20 cellular contexts compared by ENCODE assay signal in the genomic region with DNA sequence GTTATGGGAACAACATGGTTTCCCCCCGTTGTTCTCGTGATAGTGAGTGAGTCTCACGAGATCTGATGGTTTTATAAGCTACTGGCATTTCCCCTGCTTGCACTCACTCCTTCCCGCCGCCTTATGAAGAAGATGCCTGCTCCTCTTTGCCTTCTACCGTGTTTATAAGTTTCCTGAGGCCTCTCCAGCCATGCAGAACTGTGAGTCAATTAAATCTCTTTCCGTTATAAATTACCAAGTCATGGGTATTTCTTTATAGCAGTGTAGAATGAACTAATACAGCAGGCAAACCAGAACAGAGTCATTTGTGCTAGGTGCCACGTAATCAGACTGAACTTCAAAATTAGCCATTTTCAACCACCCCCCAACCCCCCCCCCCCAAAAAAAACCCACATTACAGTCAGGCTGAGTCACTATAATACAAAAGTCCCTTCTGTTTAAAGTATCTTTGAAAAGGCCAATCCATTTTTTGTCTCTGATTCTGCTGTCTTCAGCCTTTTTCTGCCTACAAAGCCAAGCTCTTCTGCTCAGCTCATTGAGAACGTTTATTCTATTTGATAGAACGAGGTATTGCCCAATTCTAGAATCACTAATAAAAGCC. TPM values are rescaled to one million over a fixed set of nuclear protein-coding genes. Genes with fewer than 3 reads are reported as not detected.
DNase-seq lines count a peak whose midpoint lies in the region; ATAC-seq and TF ChIP-seq lines count a peak whose summit lies in the region.
"Had no signal": no experiment of that assay in that cellular context is flagged by ENCODE, and none has a peak within 500 bp of the region (broad histone marks: within the 10 kb centered on the region; RNA-seq: fewer than 3 reads in every experiment).

No MANE protein-coding gene starts in this region.

- H3K4me3 ChIP-seq in astrocyte of the cerebellum (ENCODE audit: low read depth, low read length): no peak overlapping the region
- no peak overlapping the region for H3K4me3 ChIP-seq in vagina
- no peak overlapping the region for H3K4me3 ChIP-seq in CD8-positive, alpha-beta T cell (ENCODE audit: low read depth, low read length)
- H3K4me3 ChIP-seq: right lobe of liver had no signal

- no peaks in the 10 kb centered on the region for H3K4me1 Mint-ChIP-seq in CD8-positive, alpha-beta T cell (ENCODE audit: low read depth)
- H3K4me1 Mint-ChIP-seq: memory B cell had no signal

- no peak for ATAC-seq in HG02852 (IDR thresholded peaks at IDR 0.05; ENCODE audit: unreplicated experiment)
- no peak for ATAC-seq in CD8-positive, alpha-beta T cell
- ATAC-seq: right lobe of liver had no signal

- H3K27me3 ChIP-seq in vagina: no peaks in the 10 kb centered on the region
- no peaks in the 10 kb centered on the region for H3K27me3 ChIP-seq in CD8-positive, alpha-beta T cell (ENCODE audit: insufficient read depth, low read length)
- H3K27me3 ChIP-seq: brain microvascular endothelial cell, right lobe of liver had no signal

- TF ChIP-seq CTCF in astrocyte of the cerebellum (IDR thresholded peaks at IDR 0.05; ENCODE audit: low read depth, low read length, missing control alignments) (no peak), vagina (IDR thresholded peaks at IDR 0.05) (no peak)
- TF ChIP-seq CTCF in CD8-positive, alpha-beta T cell (IDR thresholded peaks at IDR 0.05): no peak

- no peak overlapping the region for H3K27ac Mint-ChIP-seq in CD8-positive, alpha-beta T cell
- H3K27ac Mint-ChIP-seq: memory B cell had no signal

- H3K36me3 ChIP-seq in vagina: no peaks in the 10 kb centered on the region
- H3K36me3 ChIP-seq in CD8-positive, alpha-beta T cell (ENCODE audit: insufficient read depth, low read length): no peaks in the 10 kb centered on the region
- H3K36me3 ChIP-seq: brain microvascular endothelial cell, right lobe of liver had no signal

- H3K36me3 Mint-ChIP-seq in CD8-positive, alpha-beta T cell: no peaks in the 10 kb centered on the region
- H3K36me3 Mint-ChIP-seq: memory B cell had no signal

- in situ Hi-C loops in astrocyte of the cerebellum (cut with HindIII; ENCODE audit: low sequenced_read_pairs): no loop called here

- H3K4me1 ChIP-seq in vagina: no peaks in the 10 kb centered on the region
- H3K4me1 ChIP-seq in CD8-positive, alpha-beta T cell (ENCODE audit: insufficient read depth, low read length): no peaks in the 10 kb centered on the region
- H3K4me1 ChIP-seq: right lobe of liver had no signal

- H3K9me3 Mint-ChIP-seq in CD8-positive, alpha-beta T cell: no peaks in the 10 kb centered on the region
- H3K9me3 Mint-ChIP-seq: memory B cell had no signal

- CTCF ChIA-PET in CD8-positive, alpha-beta T cell (lab: Charles Lee): no interaction called here

- DNase-seq in AG08396 (ENCODE audit: low spot score) (peak; percentile 6), HK-2 (ENCODE audit: unreplicated experiment) (peak; percentile 59), astrocyte of the cerebellum (ENCODE audit: low read depth) (peak; percentile 2), kidney tubule cell (ENCODE audit: low spot score) (peak; percentile 97), vagina (ENCODE audit: extremely low spot score in 2 of 2) (no peak), SHP77 treated with DMSO at 0.1 percent for 48 hours (lab: John Stamatoyannopoulos, UW) (no peak)
- DNase-seq in CD8-positive, alpha-beta T cell: no peak
- DNase-seq: activated effector memory CD4-positive, alpha-beta T cell treated with anti-CD3 and anti-CD28 coated beads, Interleukin-2, amount 50 U/mL, for 16 hours; brain microvascular endothelial cell; DND-41; Kasumi-1; NCI-H446 treated with DMSO at 0.1 percent for 48 hours; right lobe of liver; stimulated activated CD4-positive, alpha-beta T cell treated with anti-CD3 and anti-CD28 coated beads, Interleukin-4, amount 100 ng/mL, for 4 hours; trophoblast cell had no signal

- intact Hi-C loops in vagina (cut with DNase I): no loop called here
- intact Hi-C loops in CD8-positive, alpha-beta T cell (cut with DNase I, micrococcal nuclease): no loop called here

- H3K27me3 Mint-ChIP-seq in CD8-positive, alpha-beta T cell (ENCODE audit: low read depth): peaks cover 34% of the 10 kb centered on the region

- no peaks in the 10 kb centered on the region for H3K9me3 ChIP-seq in vagina
- H3K9me3 ChIP-seq in CD8-positive, alpha-beta T cell (ENCODE audit: low read length): no peaks in the 10 kb centered on the region
- H3K9me3 ChIP-seq: right lobe of liver had no signal

- H3K4me3 Mint-ChIP-seq in CD8-positive, alpha-beta T cell: no peak overlapping the region
- H3K4me3 Mint-ChIP-seq: memory B cell had no signal

- H3K27ac ChIP-seq in vagina: no peak overlapping the region
- H3K27ac ChIP-seq in CD8-positive, alpha-beta T cell (ENCODE audit: low read depth, low read length): no peak overlapping the region
- H3K27ac ChIP-seq: brain microvascular endothelial cell, C4-2B, right lobe of liver, VCaP had no signal

- POLR2A ChIA-PET in CD8-positive, alpha-beta T cell (lab: Charles Lee): no interaction called here

- TF ChIP-seq POLR2A in vagina (IDR thresholded peaks at IDR 0.05): no peak

RNA-seq across cellular contexts. Expression of a gene that starts 4.1 kb away (rescaled TPM):
- total RNA-seq in vagina: not detected
- not detected for total RNA-seq in CD8-positive, alpha-beta T cell
- total RNA-seq: frontal cortex, right lobe of liver had no signal

RNA-seq across cellular contexts. Expression of a gene that starts 4.6 kb away (rescaled TPM):
- total RNA-seq in vagina: not detected
- not detected for total RNA-seq in CD8-positive, alpha-beta T cell
- total RNA-seq: right lobe of liver had no signal

Comparison
In these comparisons a context has a peak if more than half of its experiments do, and no peak if none do; other contexts are left out.
1. DNase-seq: peak in AG08396 (single experiment), HK-2 (single experiment), astrocyte of the cerebellum (single experiment) and kidney tubule cell (single experiment); none in vagina (0 of 2), SHP77 treated with DMSO at 0.1 percent for 48 hours (single experiment) and CD8-positive, alpha-beta T cell (0 of 7).